In the genomic region with DNA sequence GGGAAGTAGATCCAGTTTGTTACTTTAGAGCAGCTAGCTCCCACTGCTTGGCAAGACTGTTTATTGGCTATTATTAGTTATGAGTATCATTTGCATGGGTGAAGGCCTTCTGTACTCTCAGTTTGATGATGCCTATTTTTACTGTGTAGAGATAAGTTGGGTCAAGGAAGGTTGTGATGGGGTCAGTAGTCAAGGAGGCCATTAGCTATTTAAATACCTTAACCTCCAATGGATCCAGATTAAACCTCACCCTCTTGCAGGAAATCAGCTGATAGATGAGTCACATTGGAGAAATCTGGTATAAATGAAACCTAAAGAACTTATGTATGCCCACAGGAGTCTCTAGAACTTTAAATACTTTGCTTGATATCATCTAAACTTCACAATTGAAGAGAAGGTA, we compare ENCODE assay signal across 13 cellular contexts. TPM values are rescaled to one million over a fixed set of nuclear protein-coding genes. Genes with fewer than 3 reads are reported as not detected.
DNase-seq lines count a peak whose midpoint lies in the region; ATAC-seq and TF ChIP-seq lines count a peak whose summit lies in the region.
"Had no signal": no experiment of that assay in that cellular context is flagged by ENCODE, and none has a peak within 500 bp of the region (broad histone marks: within the 10 kb centered on the region; RNA-seq: fewer than 3 reads in every experiment).

No MANE protein-coding gene starts in this region.

- peaks cover 8 to 17% of the 10 kb centered on the region in 2 donors for H3K36me3 Mint-ChIP-seq in activated T-cell treated with anti-CD3 and anti-CD28 coated beads, Interleukin-2, amount 50 U/mL, for 72 hours (ENCODE audit: insufficient read depth in 2 of 2)
- H3K36me3 Mint-ChIP-seq in activated T-cell treated with anti-CD3 and anti-CD28 coated beads, Interleukin-2, amount 50 U/mL, for 4 hours (ENCODE audit: insufficient read depth), result peaks cover 6% of the 10 kb centered on the region
- H3K36me3 Mint-ChIP-seq in activated T-helper 2 cell treated with anti-CD3 and anti-CD28 coated beads, Interferon-gamma antibody, Interleukin-2, Interleukin-4, amounts not matched to agents 10 μg/mL and 5 μg/mL and 100 μg/mL, durations not matched to agents 14 hours and 24 hours and 36 hours (ENCODE audit: low read depth), result peaks cover 39% of the 10 kb centered on the region
- H3K36me3 Mint-ChIP-seq in stimulated activated effector memory CD8-positive, alpha-beta T cell treated with anti-CD3 and anti-CD28 coated beads, Interleukin-12 subunit alpha, Interleukin-12 subunit beta, amount 100 ng/mL, for 72 hours, result peaks cover 9% of the 10 kb centered on the region
- H3K36me3 Mint-ChIP-seq: IgD-negative memory B cell had no signal

- TF ChIP-seq CTCF in foreskin fibroblast (IDR thresholded peaks at IDR 0.05; ENCODE audit: low read depth, low read length), result no peak

- intact Hi-C loops in activated T-helper 2 cell treated with anti-CD3 and anti-CD28 coated beads, Interferon-gamma antibody, Interleukin-2, Interleukin-4, amounts not matched to agents 10 μg/mL and 5 μg/mL and 100 μg/mL, durations not matched to agents 14 hours and 24 hours and 36 hours (cut with micrococcal nuclease), result loop anchor here (5.0 to 10.0 kb wide), 5 partner anchors 199 to 1091 kb away; a partner anchor contains a TSS

- peak overlapping the region; percentile 30 to 51 for H3K4me3 Mint-ChIP-seq in activated T-cell treated with anti-CD3 and anti-CD28 coated beads, Interleukin-2, amount 50 U/mL, for 72 hours
- no peak overlapping the region for H3K4me3 Mint-ChIP-seq in activated T-cell treated with anti-CD3 and anti-CD28 coated beads, Interleukin-2, amount 50 U/mL, for 4 hours
- H3K4me3 Mint-ChIP-seq in activated T-helper 2 cell treated with anti-CD3 and anti-CD28 coated beads, Interferon-gamma antibody, Interleukin-2, Interleukin-4, amounts not matched to agents 10 μg/mL and 5 μg/mL and 100 μg/mL, durations not matched to agents 14 hours and 24 hours and 36 hours (ENCODE audit: low read depth), result no peak overlapping the region
- peak overlapping the region; percentile 78 for H3K4me3 Mint-ChIP-seq in stimulated activated effector memory CD8-positive, alpha-beta T cell treated with anti-CD3 and anti-CD28 coated beads, Interleukin-12 subunit alpha, Interleukin-12 subunit beta, amount 100 ng/mL, for 72 hours

- peak overlapping the region; percentile 80 for H3K27ac Mint-ChIP-seq in activated T-cell treated with anti-CD3 and anti-CD28 coated beads, Interleukin-2, amount 50 U/mL, for 72 hours
- H3K27ac Mint-ChIP-seq in activated T-helper 2 cell treated with anti-CD3 and anti-CD28 coated beads, Interferon-gamma antibody, Interleukin-2, Interleukin-4, amounts not matched to agents 10 μg/mL and 5 μg/mL and 100 μg/mL, durations not matched to agents 14 hours and 24 hours and 36 hours, result peak overlapping the region; percentile 99
- peak overlapping the region; percentile 96 for H3K27ac Mint-ChIP-seq in stimulated activated effector memory CD8-positive, alpha-beta T cell treated with anti-CD3 and anti-CD28 coated beads, Interleukin-12 subunit alpha, Interleukin-12 subunit beta, amount 100 ng/mL, for 72 hours

- peaks cover 0 to 2% of the 10 kb centered on the region in 2 donors for H3K9me3 Mint-ChIP-seq in activated T-cell treated with anti-CD3 and anti-CD28 coated beads, Interleukin-2, amount 50 U/mL, for 72 hours
- no peaks in the 10 kb centered on the region for H3K9me3 Mint-ChIP-seq in activated T-cell treated with anti-CD3 and anti-CD28 coated beads, Interleukin-2, amount 50 U/mL, for 4 hours
- peaks cover 12% of the 10 kb centered on the region for H3K9me3 Mint-ChIP-seq in activated T-helper 2 cell treated with anti-CD3 and anti-CD28 coated beads, Interferon-gamma antibody, Interleukin-2, Interleukin-4, amounts not matched to agents 10 μg/mL and 5 μg/mL and 100 μg/mL, durations not matched to agents 14 hours and 24 hours and 36 hours
- H3K9me3 Mint-ChIP-seq in stimulated activated effector memory CD8-positive, alpha-beta T cell treated with anti-CD3 and anti-CD28 coated beads, Interleukin-12 subunit alpha, Interleukin-12 subunit beta, amount 100 ng/mL, for 72 hours, result no peaks in the 10 kb centered on the region
- H3K9me3 Mint-ChIP-seq: IgD-negative memory B cell had no signal

- no peak overlapping the region for H3K4me3 ChIP-seq in foreskin fibroblast (ENCODE audit: low read depth in 1 of 2, low read length in 2 of 2)
- H3K4me3 ChIP-seq: sigmoid colon, tibial nerve had no signal

- no peak for DNase-seq in activated T-cell treated with anti-CD3 and anti-CD28 coated beads, Interleukin-2, amount 50 U/mL, for 72 hours
- no peak for DNase-seq in activated T-cell treated with anti-CD3 and anti-CD28 coated beads, Interleukin-2, amount 50 U/mL, for 4 hours
- no peak for DNase-seq in activated T-helper 2 cell treated with anti-CD3 and anti-CD28 coated beads, Interferon-gamma antibody, Interleukin-2, Interleukin-4, amounts not matched to agents 10 μg/mL and 5 μg/mL and 100 μg/mL, durations not matched to agents 14 hours and 24 hours and 36 hours (ENCODE audit: low spot score)
- DNase-seq in foreskin fibroblast (peak; percentile 33 to 56), NCI-H1930 (lab: John Stamatoyannopoulos, UW) (no peak), DMS53 treated with DMSO at 0.1 percent for 48 hours (lab: John Stamatoyannopoulos, UW; ENCODE audit: unreplicated experiment) (no peak)
- no peak for DNase-seq in stimulated activated effector memory CD8-positive, alpha-beta T cell treated with anti-CD3 and anti-CD28 coated beads, Interleukin-12 subunit alpha, Interleukin-12 subunit beta, amount 100 ng/mL, for 72 hours (ENCODE audit: low spot score in 2 of 2)
- DNase-seq: activated CD4-positive, alpha-beta T cell treated with anti-CD3 and anti-CD28 coated beads for 48 hours; NCI-H2029 treated with DMSO at 0.1 percent for 48 hours; sigmoid colon had no signal

- no peak for ATAC-seq in activated T-cell treated with anti-CD3 and anti-CD28 coated beads, Interleukin-2, amount 50 U/mL, for 72 hours (replicated peaks in 1 of 2)
- no peak for ATAC-seq in activated T-cell treated with anti-CD3 and anti-CD28 coated beads, Interleukin-2, amount 50 U/mL, for 4 hours
- no peak for ATAC-seq in stimulated activated effector memory CD8-positive, alpha-beta T cell treated with anti-CD3 and anti-CD28 coated beads, Interleukin-12 subunit alpha, Interleukin-12 subunit beta, amount 100 ng/mL, for 72 hours
- ATAC-seq in GM18867 (IDR thresholded peaks at IDR 0.05; ENCODE audit: unreplicated experiment), result no peak

- H3K27me3 Mint-ChIP-seq in activated T-cell treated with anti-CD3 and anti-CD28 coated beads, Interleukin-2, amount 50 U/mL, for 72 hours (ENCODE audit: low read depth), result peaks cover 10% of the 10 kb centered on the region
- no peaks in the 10 kb centered on the region for H3K27me3 Mint-ChIP-seq in activated T-cell treated with anti-CD3 and anti-CD28 coated beads, Interleukin-2, amount 50 U/mL, for 4 hours (ENCODE audit: low read depth)
- no peaks in the 10 kb centered on the region for H3K27me3 Mint-ChIP-seq in activated T-helper 2 cell treated with anti-CD3 and anti-CD28 coated beads, Interferon-gamma antibody, Interleukin-2, Interleukin-4, amounts not matched to agents 10 μg/mL and 5 μg/mL and 100 μg/mL, durations not matched to agents 14 hours and 24 hours and 36 hours (ENCODE audit: low read depth)

- peaks cover 78% of the 10 kb centered on the region for H3K4me1 Mint-ChIP-seq in activated T-cell treated with anti-CD3 and anti-CD28 coated beads, Interleukin-2, amount 50 U/mL, for 72 hours (ENCODE audit: low read depth)
- peaks cover 92% of the 10 kb centered on the region for H3K4me1 Mint-ChIP-seq in activated T-cell treated with anti-CD3 and anti-CD28 coated beads, Interleukin-2, amount 50 U/mL, for 4 hours (ENCODE audit: low read depth)
- H3K4me1 Mint-ChIP-seq in activated T-helper 2 cell treated with anti-CD3 and anti-CD28 coated beads, Interferon-gamma antibody, Interleukin-2, Interleukin-4, amounts not matched to agents 10 μg/mL and 5 μg/mL and 100 μg/mL, durations not matched to agents 14 hours and 24 hours and 36 hours (ENCODE audit: low read depth), result peaks cover 86% of the 10 kb centered on the region
- peaks cover 90% of the 10 kb centered on the region for H3K4me1 Mint-ChIP-seq in stimulated activated effector memory CD8-positive, alpha-beta T cell treated with anti-CD3 and anti-CD28 coated beads, Interleukin-12 subunit alpha, Interleukin-12 subunit beta, amount 100 ng/mL, for 72 hours

RNA-seq across cellular contexts. Expression of a gene that starts 45.0 kb away (rescaled TPM):
- 1 to 10 TPM in 1 of 2 donors, under 1 TPM in 1; 0.99 to 1.3 TPM for total RNA-seq in activated T-cell treated with anti-CD3 and anti-CD28 coated beads, Interleukin-2, amount 50 U/mL, for 72 hours
- total RNA-seq in activated T-cell treated with anti-CD3 and anti-CD28 coated beads, Interleukin-2, amount 50 U/mL, for 4 hours, result 1 to 10 TPM; 1.3 to 2.8 (median 2.0) TPM
- 0.32 and 0.43 TPM in 2 replicates for total RNA-seq in activated T-helper 2 cell treated with anti-CD3 and anti-CD28 coated beads, Interferon-gamma antibody, Interleukin-2, Interleukin-4, amounts not matched to agents 10 μg/mL and 5 μg/mL and 100 μg/mL, durations not matched to agents 14 hours and 24 hours and 36 hours

Comparison
In these comparisons a context has a peak if more than half of its experiments do, and no peak if none do; other contexts are left out.
1. H3K4me3 Mint-ChIP-seq: peak in activated T-cell treated with anti-CD3 and anti-CD28 coated beads, Interleukin-2, amount 50 U/mL, for 72 hours (2 of 2) and stimulated activated effector memory CD8-positive, alpha-beta T cell treated with anti-CD3 and anti-CD28 coated beads, Interleukin-12 subunit alpha, Interleukin-12 subunit beta, amount 100 ng/mL, for 72 hours (single experiment); none in activated T-cell treated with anti-CD3 and anti-CD28 coated beads, Interleukin-2, amount 50 U/mL, for 4 hours (single experiment) and activated T-helper 2 cell treated with anti-CD3 and anti-CD28 coated beads, Interferon-gamma antibody, Interleukin-2, Interleukin-4, amounts not matched to agents 10 μg/mL and 5 μg/mL and 100 μg/mL, durations not matched to agents 14 hours and 24 hours and 36 hours (single experiment).
2. DNase-seq: peak in foreskin fibroblast (2 of 2); none in activated T-cell treated with anti-CD3 and anti-CD28 coated beads, Interleukin-2, amount 50 U/mL, for 72 hours (0 of 2), activated T-cell treated with anti-CD3 and anti-CD28 coated beads, Interleukin-2, amount 50 U/mL, for 4 hours (single experiment), activated T-helper 2 cell treated with anti-CD3 and anti-CD28 coated beads, Interferon-gamma antibody, Interleukin-2, Interleukin-4, amounts not matched to agents 10 μg/mL and 5 μg/mL and 100 μg/mL, durations not matched to agents 14 hours and 24 hours and 36 hours (single experiment), stimulated activated effector memory CD8-positive, alpha-beta T cell treated with anti-CD3 and anti-CD28 coated beads, Interleukin-12 subunit alpha, Interleukin-12 subunit beta, amount 100 ng/mL, for 72 hours (0 of 2), NCI-H1930 (0 of 2) and DMS53 treated with DMSO at 0.1 percent for 48 hours (single experiment).
3. Peak in every context shown above with its lines, with median percentiles within 50 percentile points of each other: H3K27ac Mint-ChIP-seq.